Comparison of ENCODE assay signal across 6 cellular contexts in genomic region chr19:42267644-42268141, GRCh38. TPM values are rescaled to one million over a fixed set of nuclear protein-coding genes. Genes with fewer than 3 reads are reported as not detected.
A peak's percentile ranks its signal among the peaks of the same experiment; 100 is the strongest.
DNase-seq lines count a peak whose midpoint lies in the region; ATAC-seq and TF ChIP-seq lines count a peak whose summit lies in the region.

No MANE protein-coding gene starts in this region.

- ATAC-seq in gastroesophageal sphincter, result no peak
- no peak for ATAC-seq in GM18861 (IDR thresholded peaks at IDR 0.05; ENCODE audit: unreplicated experiment)

- TF ChIP-seq EP300 in gastroesophageal sphincter (IDR thresholded peaks at IDR 0.05), result no peak

- peaks cover 0 to 14% of the 10 kb centered on the region in 2 donors for H3K36me3 ChIP-seq in gastroesophageal sphincter
- peaks cover 7 to 11% (median 10%) of the 10 kb centered on the region in 3 donors for H3K36me3 ChIP-seq in tibial artery

- DNase-seq in NCI-H82 (lab: John Stamatoyannopoulos, UW) (peak; percentile 63), NCI-H82 treated with DMSO at 0.1 percent for 48 hours (lab: John Stamatoyannopoulos, UW; ENCODE audit: unreplicated experiment) (no peak), tibial artery (no peak), SHP77 (lab: John Stamatoyannopoulos, UW) (no peak)

- no peak for TF ChIP-seq POLR2A in gastroesophageal sphincter (IDR thresholded peaks at IDR 0.05)

- H3K9me3 ChIP-seq in gastroesophageal sphincter, result no peaks in the 10 kb centered on the region
- no peaks in the 10 kb centered on the region for H3K9me3 ChIP-seq in tibial artery

- intact Hi-C loops in tibial artery (cut with DNase I; ENCODE audit: low total_unique reads), result loop anchor here (1.0 kb wide), 1 partner anchor 13 kb away; no protein-coding TSS in a partner anchor

- no peak for TF ChIP-seq CTCF in gastroesophageal sphincter (IDR thresholded peaks at IDR 0.05)
- TF ChIP-seq CTCF in tibial artery (IDR thresholded peaks at IDR 0.05), result no peak

- WGBS in gastroesophageal sphincter (ENCODE audit: low coverage in 1 of 2), 2 donors, result 2 to 14% methylated on average over 2 to 7 of the region's 13 CpGs

- H3K27me3 ChIP-seq in gastroesophageal sphincter (no peaks in the 10 kb centered on the region), tibial artery (no peaks in the 10 kb centered on the region)

- H3K4me3 ChIP-seq in gastroesophageal sphincter (peak overlapping the region; percentile 21 to 71), tibial artery (peak overlapping the region; percentile 59 to 75)

- H3K4me1 ChIP-seq in gastroesophageal sphincter (peaks cover 0 to 38% (median 23%) of the 10 kb centered on the region in 3 donors), tibial artery (peaks cover 0 to 40% (median 31%) of the 10 kb centered on the region in 4 donors)

- H3K27ac ChIP-seq in gastroesophageal sphincter, result peak overlapping the region; percentile 76 to 99 (median 97)
- peak overlapping the region; percentile 94 to 99 for H3K27ac ChIP-seq in tibial artery

RNA-seq across cellular contexts. Expression of gene CIC, which starts 1.4 kb away (rescaled TPM):
- 10 to 100 TPM; 31.4 to 69.4 (median 49.0) TPM for total RNA-seq in gastroesophageal sphincter

RNA-seq across cellular contexts. Expression of gene ERF, which starts 12.8 kb away (rescaled TPM):
- 10 to 100 TPM; 28.4 to 46.4 (median 39.9) TPM for total RNA-seq in gastroesophageal sphincter

RNA-seq across cellular contexts. Expression of gene GSK3A, which starts 25.3 kb away (rescaled TPM):
- 10 to 100 TPM; 30.8 to 51.0 (median 35.1) TPM for total RNA-seq in gastroesophageal sphincter

RNA-seq across cellular contexts. Expression of gene PRR19, which starts 34.2 kb away (rescaled TPM):
- under 1 TPM in 1 of 4 donors, not detected in 3; 0.93 TPM for total RNA-seq in gastroesophageal sphincter

RNA-seq across cellular contexts. Expression of gene PAFAH1B3, which starts 34.7 kb away (rescaled TPM):
- total RNA-seq in gastroesophageal sphincter, result 10 to 100 TPM in 1 of 4 donors, 1 to 10 TPM in 2, under 1 TPM in 1; 0.93 to 13.6 (median 5.8) TPM
